In the genomic region with DNA sequence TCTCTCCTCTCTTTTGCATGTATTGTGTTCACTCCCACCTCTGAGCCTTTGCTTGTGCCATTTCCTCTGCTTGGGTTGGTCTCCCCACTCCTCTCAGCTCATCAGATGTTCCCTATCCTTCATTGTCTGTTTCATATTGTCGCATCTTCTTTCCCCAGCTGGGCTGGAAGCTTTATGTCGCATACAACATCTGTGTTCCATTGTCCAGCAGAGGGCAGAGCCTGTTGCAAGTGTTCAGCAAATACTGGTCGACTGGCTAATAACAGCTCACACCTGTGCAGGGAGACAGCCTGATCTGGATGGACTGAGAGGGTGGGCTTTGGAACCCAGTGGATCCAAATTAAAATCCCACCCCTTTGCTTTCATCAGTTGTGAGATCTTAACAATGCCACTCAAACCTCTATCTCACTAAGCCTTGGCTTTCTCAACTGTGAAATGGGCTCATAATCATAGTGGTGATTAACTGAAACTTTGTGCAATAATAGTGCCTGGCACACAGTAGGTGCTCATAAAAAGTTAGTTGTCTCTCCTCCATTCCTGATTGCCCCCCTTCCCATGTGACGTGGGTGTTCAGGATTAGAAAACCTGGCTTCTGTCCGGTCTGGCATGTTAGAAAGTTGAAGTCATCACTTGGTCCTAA, we compare ENCODE assay signal across 8 cellular contexts.
DNase-seq lines count a peak whose midpoint lies in the region; ATAC-seq, FAIRE-seq and TF ChIP-seq lines count a peak whose summit lies in the region.

No MANE protein-coding gene starts in this region.

- H3K9me2 ChIP-seq in neural cell (ENCODE audit: insufficient read depth, low read length): no peaks in the 10 kb centered on the region

- H2AFZ ChIP-seq in neural cell (ENCODE audit: low read depth, low read length): no peak overlapping the region

- no peaks in the 10 kb centered on the region for H3K79me2 ChIP-seq in neural cell (replicated peaks; ENCODE audit: insufficient read depth, low read length)

- FAIRE-seq in HTR-8/SVneo (lab: Jason Lieb, UNC): peak; percentile 75

- H3K27ac ChIP-seq in neural cell (ENCODE audit: low read length) (no peak overlapping the region), psoas muscle (no peak overlapping the region)

- intact Hi-C loops in psoas muscle (cut with DNase I): no loop called here

- DNase-seq in EH (ENCODE audit: low read depth): peak; percentile 51
- no peak for DNase-seq in HTR-8/SVneo (ENCODE audit: insufficient read length, low spot score)
- peak; percentile 51 to 55 for DNase-seq in cardiac fibroblast (ENCODE audit: low read depth in 2 of 2)
- DNase-seq in psoas muscle: no peak
- no peak for DNase-seq in GDM1 (lab: John Stamatoyannopoulos, UW)
- no peak for DNase-seq in activated CD4-positive, alpha-beta T cell treated with anti-CD3 and anti-CD28 coated beads, Interleukin-2, amount 50 U/mL, for 1 hour

- TF ChIP-seq EP300 in neural cell (conservative IDR thresholded peaks at IDR 0.05; ENCODE audit: poor library complexity, severe bottlenecking): no peak

- no peaks in the 10 kb centered on the region for H3F3A ChIP-seq in neural cell (ENCODE audit: insufficient read depth, low read length, poor library complexity, severe bottlenecking)

- H4K20me1 ChIP-seq in neural cell (ENCODE audit: insufficient read depth): no peaks in the 10 kb centered on the region

- peak; percentile 10 for TF ChIP-seq RAD21 in neural cell (conservative IDR thresholded peaks at IDR 0.05)

- no peaks in the 10 kb centered on the region for H3K4me1 ChIP-seq in psoas muscle

- 77 to 84% (median 80%) methylated on average over 5 of the region's 5 CpGs for WGBS in psoas muscle, 3 donors

- ATAC-seq in psoas muscle (no peak), GM18498 (IDR thresholded peaks at IDR 0.05; ENCODE audit: unreplicated experiment) (no peak)

- H3K27me3 ChIP-seq in neural cell (ENCODE audit: insufficient read depth, low read depth, low read length) (no peaks in the 10 kb centered on the region), psoas muscle (ENCODE audit: insufficient read depth in 3 of 3, low read length in 2 of 3) (no peaks in the 10 kb centered on the region)

- H3K9me3 ChIP-seq in neural cell (ENCODE audit: low read length): no peaks in the 10 kb centered on the region
- H3K9me3 ChIP-seq in psoas muscle: peaks cover 16% of the 10 kb centered on the region

- no peaks in the 10 kb centered on the region for H3K36me3 ChIP-seq in neural cell (ENCODE audit: insufficient read depth, low read length)
- H3K36me3 ChIP-seq in psoas muscle (ENCODE audit: insufficient read depth in 1 of 2, low read depth in 1 of 2): no peaks in the 10 kb centered on the region

- H3K4me3 ChIP-seq in cardiac fibroblast (replicated peaks in 1 of 2; ENCODE audit: low read depth in 2 of 2, low read length in 2 of 2) (no peak overlapping the region), neural cell (ENCODE audit: low read length) (no peak overlapping the region), psoas muscle (no peak overlapping the region)

- H3K9ac ChIP-seq in neural cell (ENCODE audit: low read length): no peak overlapping the region

- peak; percentile 29 for TF ChIP-seq CTCF in cardiac fibroblast (IDR thresholded peaks at IDR 0.05; ENCODE audit: low read depth, low read length)
- no peak for TF ChIP-seq CTCF in neural cell (IDR thresholded peaks at IDR 0.05; ENCODE audit: poor library complexity, severe bottlenecking)
- no peak for TF ChIP-seq CTCF in psoas muscle (IDR thresholded peaks at IDR 0.05)

- no peak overlapping the region for H3K4me2 ChIP-seq in neural cell (ENCODE audit: low read length)

TF ChIP-seq in neural cell, 6 proteins besides CTCF, POLR2A, EP300 and RAD21:
- TF ChIP-seq, protein P1, sequence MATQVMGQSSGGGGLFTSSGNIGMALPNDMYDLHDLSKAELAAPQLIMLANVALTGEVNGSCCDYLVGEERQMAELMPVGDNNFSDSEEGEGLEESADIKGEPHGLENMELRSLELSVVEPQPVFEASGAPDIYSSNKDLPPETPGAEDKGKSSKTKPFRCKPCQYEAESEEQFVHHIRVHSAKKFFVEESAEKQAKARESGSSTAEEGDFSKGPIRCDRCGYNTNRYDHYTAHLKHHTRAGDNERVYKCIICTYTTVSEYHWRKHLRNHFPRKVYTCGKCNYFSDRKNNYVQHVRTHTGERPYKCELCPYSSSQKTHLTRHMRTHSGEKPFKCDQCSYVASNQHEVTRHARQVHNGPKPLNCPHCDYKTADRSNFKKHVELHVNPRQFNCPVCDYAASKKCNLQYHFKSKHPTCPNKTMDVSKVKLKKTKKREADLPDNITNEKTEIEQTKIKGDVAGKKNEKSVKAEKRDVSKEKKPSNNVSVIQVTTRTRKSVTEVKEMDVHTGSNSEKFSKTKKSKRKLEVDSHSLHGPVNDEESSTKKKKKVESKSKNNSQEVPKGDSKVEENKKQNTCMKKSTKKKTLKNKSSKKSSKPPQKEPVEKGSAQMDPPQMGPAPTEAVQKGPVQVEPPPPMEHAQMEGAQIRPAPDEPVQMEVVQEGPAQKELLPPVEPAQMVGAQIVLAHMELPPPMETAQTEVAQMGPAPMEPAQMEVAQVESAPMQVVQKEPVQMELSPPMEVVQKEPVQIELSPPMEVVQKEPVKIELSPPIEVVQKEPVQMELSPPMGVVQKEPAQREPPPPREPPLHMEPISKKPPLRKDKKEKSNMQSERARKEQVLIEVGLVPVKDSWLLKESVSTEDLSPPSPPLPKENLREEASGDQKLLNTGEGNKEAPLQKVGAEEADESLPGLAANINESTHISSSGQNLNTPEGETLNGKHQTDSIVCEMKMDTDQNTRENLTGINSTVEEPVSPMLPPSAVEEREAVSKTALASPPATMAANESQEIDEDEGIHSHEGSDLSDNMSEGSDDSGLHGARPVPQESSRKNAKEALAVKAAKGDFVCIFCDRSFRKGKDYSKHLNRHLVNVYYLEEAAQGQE (IDR thresholded peaks at IDR 0.05; ENCODE audit: borderline replicate concordance): no peak
- TF ChIP-seq POLR2AphosphoS5 (IDR thresholded peaks at IDR 0.05) (no peak), SMC3 (conservative IDR thresholded peaks at IDR 0.05; ENCODE audit: poor library complexity) (peak; percentile 47)

Comparison
In these comparisons a context has a peak if more than half of its experiments do, and no peak if none do; other contexts are left out.
1. DNase-seq: peak in EH (single experiment) and cardiac fibroblast (2 of 2); none in HTR-8/SVneo (single experiment), psoas muscle (0 of 2), GDM1 (single experiment) and activated CD4-positive, alpha-beta T cell treated with anti-CD3 and anti-CD28 coated beads, Interleukin-2, amount 50 U/mL, for 1 hour (single experiment).